ENCODE assay signal across 30 cellular contexts in genomic region chr2:139686205-139686604, GRCh38.
"Had no signal": no experiment of that assay in that cellular context is flagged by ENCODE, and none has a peak within 500 bp of the region (broad histone marks: within the 10 kb centered on the region; RNA-seq: fewer than 3 reads in every experiment).

No MANE protein-coding gene starts in this region.

- H3K4me3 ChIP-seq: neural progenitor cell, ovary, psoas muscle, right lobe of liver, sigmoid colon, stomach, thoracic aorta, thyroid gland, tibial nerve, upper lobe of left lung, vagina had no signal

- ATAC-seq: naive thymus-derived CD8-positive, alpha-beta T cell; natural killer cell treated with Interleukin-12 subunit alpha and Interleukin-12 subunit beta and Interleukin-15 and Interleukin-18, amount 100 ng/mL, for 72 hours; psoas muscle; right cardiac atrium; right lobe of liver; stimulated activated effector memory CD8-positive, alpha-beta T cell treated with anti-CD3 and anti-CD28 coated beads, Interleukin-12 subunit alpha, Interleukin-12 subunit beta, amount 100 ng/mL, for 72 hours; stimulated activated naive B cell treated with anti-CD40 and anti-IgM and Interleukin-4, amounts not matched to agents 10 μg/mL and 1 μg/mL and 100 μg/mL, for 72 hours had no signal

- H3K27ac Mint-ChIP-seq: naive thymus-derived CD8-positive, alpha-beta T cell; natural killer cell treated with Interleukin-12 subunit alpha and Interleukin-12 subunit beta and Interleukin-15 and Interleukin-18, amount 100 ng/mL, for 72 hours; nephron progenitor cell; neural progenitor cell; progenitor cell of endocrine pancreas; stimulated activated effector memory CD8-positive, alpha-beta T cell treated with anti-CD3 and anti-CD28 coated beads, Interleukin-12 subunit alpha, Interleukin-12 subunit beta, amount 100 ng/mL, for 72 hours; stimulated activated naive B cell treated with anti-CD40 and anti-IgM and Interleukin-4, amounts not matched to agents 10 μg/mL and 1 μg/mL and 100 μg/mL, for 72 hours; stimulated activated naive CD8-positive, alpha-beta T cell treated with anti-CD3 and anti-CD28 coated beads, Interleukin-15, Interleukin-2, amounts not matched to agents 100 ng/mL and 50 ng/mL, for 24 hours had no signal

- H3K27me3 ChIP-seq: neural progenitor cell, ovary, right lobe of liver, sigmoid colon, stomach, thyroid gland, tibial nerve, upper lobe of left lung, vagina had no signal

- H3K4me1 ChIP-seq: parathyroid adenoma, psoas muscle, right lobe of liver, sigmoid colon, stomach, thyroid gland, tibial nerve, upper lobe of left lung, vagina had no signal

- H3K36me3 Mint-ChIP-seq: naive thymus-derived CD8-positive, alpha-beta T cell; neural progenitor cell; stimulated activated effector memory CD8-positive, alpha-beta T cell treated with anti-CD3 and anti-CD28 coated beads, Interleukin-12 subunit alpha, Interleukin-12 subunit beta, amount 100 ng/mL, for 72 hours; stimulated activated naive B cell treated with anti-CD40 and anti-IgM and Interleukin-4, amounts not matched to agents 10 μg/mL and 1 μg/mL and 100 μg/mL, for 72 hours had no signal

- H3K4me3 Mint-ChIP-seq: naive thymus-derived CD8-positive, alpha-beta T cell; natural killer cell treated with Interleukin-12 subunit alpha and Interleukin-12 subunit beta and Interleukin-15 and Interleukin-18, amount 100 ng/mL, for 72 hours; nephron progenitor cell; neural progenitor cell; stimulated activated effector memory CD8-positive, alpha-beta T cell treated with anti-CD3 and anti-CD28 coated beads, Interleukin-12 subunit alpha, Interleukin-12 subunit beta, amount 100 ng/mL, for 72 hours; stimulated activated naive B cell treated with anti-CD40 and anti-IgM and Interleukin-4, amounts not matched to agents 10 μg/mL and 1 μg/mL and 100 μg/mL, for 72 hours; stimulated activated naive CD8-positive, alpha-beta T cell treated with anti-CD3 and anti-CD28 coated beads, Interleukin-15, Interleukin-2, amounts not matched to agents 100 ng/mL and 50 ng/mL, for 24 hours had no signal

- H3K9ac ChIP-seq: neural progenitor cell, parathyroid adenoma had no signal

- FAIRE-seq: small intestine, urothelium cell line had no signal

- DNase-seq: naive thymus-derived CD8-positive, alpha-beta T cell; nephron progenitor cell; occipital lobe; ovary; posterior cingulate gyrus; psoas muscle; right cardiac atrium; right lobe of liver; sigmoid colon; small intestine; stimulated activated CD4-positive, alpha-beta T cell treated with anti-CD3 and anti-CD28 coated beads, Interleukin-15, amount 100 ng/mL, for 24 hours; stimulated activated CD4-positive, alpha-beta T cell treated with anti-CD3 and anti-CD28 coated beads, Interleukin-2, amount 100 ng/mL, for 24 hours; stimulated activated CD4-positive, alpha-beta T cell treated with anti-CD3 and anti-CD28 coated beads, Interleukin-2, amount 100 ng/mL, for 48 hours; stimulated activated CD4-positive, alpha-beta T cell treated with anti-CD3 and anti-CD28 coated beads, Interleukin-4, amount 100 ng/mL, for 24 hours; stimulated activated naive B cell treated with anti-CD40 and anti-IgM and Interleukin-4, amounts not matched to agents 10 μg/mL and 1 μg/mL and 100 μg/mL, for 72 hours; stimulated activated naive CD4-positive, alpha-beta T cell treated with Interleukin-2 at 50 U/mL for 16 hours; stomach; thyroid gland; trophoblast cell; upper lobe of left lung had no signal

- H3K4me2 ChIP-seq: neural progenitor cell had no signal

- H3K27ac ChIP-seq: neural progenitor cell, ovary, parathyroid adenoma, psoas muscle, right lobe of liver, sigmoid colon, stomach, thoracic aorta, thyroid gland, tibial nerve, upper lobe of left lung, vagina had no signal

- H2AFZ ChIP-seq: parathyroid adenoma had no signal

- H3K36me3 ChIP-seq: neural progenitor cell, ovary, right lobe of liver, sigmoid colon, stomach, thoracic aorta, thyroid gland, tibial nerve, upper lobe of left lung, vagina had no signal

- H3K27me3 Mint-ChIP-seq: naive thymus-derived CD8-positive, alpha-beta T cell; natural killer cell treated with Interleukin-12 subunit alpha and Interleukin-12 subunit beta and Interleukin-15 and Interleukin-18, amount 100 ng/mL, for 72 hours; progenitor cell of endocrine pancreas; stimulated activated naive B cell treated with anti-CD40 and anti-IgM and Interleukin-4, amounts not matched to agents 10 μg/mL and 1 μg/mL and 100 μg/mL, for 72 hours; stimulated activated naive CD8-positive, alpha-beta T cell treated with anti-CD3 and anti-CD28 coated beads, Interleukin-15, Interleukin-2, amounts not matched to agents 100 ng/mL and 50 ng/mL, for 24 hours had no signal

- H3K4me1 Mint-ChIP-seq: naive thymus-derived CD8-positive, alpha-beta T cell; stimulated activated effector memory CD8-positive, alpha-beta T cell treated with anti-CD3 and anti-CD28 coated beads, Interleukin-12 subunit alpha, Interleukin-12 subunit beta, amount 100 ng/mL, for 72 hours; stimulated activated naive B cell treated with anti-CD40 and anti-IgM and Interleukin-4, amounts not matched to agents 10 μg/mL and 1 μg/mL and 100 μg/mL, for 72 hours had no signal

- H3K9me3 Mint-ChIP-seq: nephron progenitor cell, neural progenitor cell had no signal

- H3K79me2 ChIP-seq: parathyroid adenoma had no signal

- H3K9me3 ChIP-seq: ovary, psoas muscle, right lobe of liver, sigmoid colon, thoracic aorta, thyroid gland, tibial nerve, upper lobe of left lung, vagina had no signal
